In genomic region chr16:566475-567361, GRCh38 we compare ENCODE assay signal across 1 cellular context.
TF ChIP-seq lines count a peak whose summit lies in the region.

Gene NHLRC4, plus strand, starts transcription at chr16:567005. Its CDS starts 1,043 bp downstream, at chr16:568048.

TF ChIP-seq in GM12878, 131 proteins besides CTCF, POLR2A, EP300 and RAD21 (continued from another document):
- TF ChIP-seq E4F1 (IDR thresholded peaks at IDR 0.05; ENCODE audit: borderline replicate concordance, partially characterized antibody) (no peak), NBN (IDR thresholded peaks at IDR 0.05) (peak; percentile 62; the same call in 1 of the 2 replicates), NFYA (IDR thresholded peaks at IDR 0.05; ENCODE audit: borderline replicate concordance, low read depth, low read length) (no peak), RCOR1 (conservative IDR thresholded peaks at IDR 0.05; ENCODE audit: low read depth, low read length) (no peak), SMARCA5 (IDR thresholded peaks at IDR 0.05) (0 out of 2 replicates have a peak, but pooled peaks have one; percentile 9), ATF3 (IDR thresholded peaks at IDR 0.05; ENCODE audit: borderline replicate concordance, extremely low read depth, low read depth, low read length) (no peak), CHD1 (IDR thresholded peaks at IDR 0.05; ENCODE audit: low read depth, low read length) (no peak), SPI1 (IDR thresholded peaks at IDR 0.05; ENCODE audit: borderline replicate concordance, insufficient read depth, low read depth, low read length) (peak; percentile 63), BACH1 (IDR thresholded peaks at IDR 0.05; ENCODE audit: borderline replicate concordance) (no peak), ZBTB11 (CRISPR knock-in tag; IDR thresholded peaks at IDR 0.05) (no peak), IRF5 (IDR thresholded peaks at IDR 0.05; ENCODE audit: borderline replicate concordance) (no peak), PRDM15 (CRISPR knock-in tag; IDR thresholded peaks at IDR 0.05) (no peak), MLLT1 (IDR thresholded peaks at IDR 0.05) (no peak), HCFC1 (IDR thresholded peaks at IDR 0.05; ENCODE audit: low read length) (no peak), MEF2B (IDR thresholded peaks at IDR 0.05; ENCODE audit: partially characterized antibody, poor library complexity, severe bottlenecking) (no peak), SIX5 (IDR thresholded peaks at IDR 0.05; ENCODE audit: low read depth, low read length, severe bottlenecking) (no peak), EZH2 (IDR thresholded peaks at IDR 0.05; ENCODE audit: borderline replicate concordance, control insufficient read depth, low read depth, low read length) (no peak), SRF (IDR thresholded peaks at IDR 0.05; ENCODE audit: low read depth in 2 of 2, low read length in 2 of 2) (no peak), ZNF622 (IDR thresholded peaks at IDR 0.05) (no peak), BHLHE40 (IDR thresholded peaks at IDR 0.05; ENCODE audit: borderline replicate concordance in 1 of 2, low read depth in 2 of 2, low read length in 1 of 2) (no peak), HDGF (IDR thresholded peaks at IDR 0.05) (no peak; the same call in 1 of the 2 replicates)
